In the genomic region with DNA sequence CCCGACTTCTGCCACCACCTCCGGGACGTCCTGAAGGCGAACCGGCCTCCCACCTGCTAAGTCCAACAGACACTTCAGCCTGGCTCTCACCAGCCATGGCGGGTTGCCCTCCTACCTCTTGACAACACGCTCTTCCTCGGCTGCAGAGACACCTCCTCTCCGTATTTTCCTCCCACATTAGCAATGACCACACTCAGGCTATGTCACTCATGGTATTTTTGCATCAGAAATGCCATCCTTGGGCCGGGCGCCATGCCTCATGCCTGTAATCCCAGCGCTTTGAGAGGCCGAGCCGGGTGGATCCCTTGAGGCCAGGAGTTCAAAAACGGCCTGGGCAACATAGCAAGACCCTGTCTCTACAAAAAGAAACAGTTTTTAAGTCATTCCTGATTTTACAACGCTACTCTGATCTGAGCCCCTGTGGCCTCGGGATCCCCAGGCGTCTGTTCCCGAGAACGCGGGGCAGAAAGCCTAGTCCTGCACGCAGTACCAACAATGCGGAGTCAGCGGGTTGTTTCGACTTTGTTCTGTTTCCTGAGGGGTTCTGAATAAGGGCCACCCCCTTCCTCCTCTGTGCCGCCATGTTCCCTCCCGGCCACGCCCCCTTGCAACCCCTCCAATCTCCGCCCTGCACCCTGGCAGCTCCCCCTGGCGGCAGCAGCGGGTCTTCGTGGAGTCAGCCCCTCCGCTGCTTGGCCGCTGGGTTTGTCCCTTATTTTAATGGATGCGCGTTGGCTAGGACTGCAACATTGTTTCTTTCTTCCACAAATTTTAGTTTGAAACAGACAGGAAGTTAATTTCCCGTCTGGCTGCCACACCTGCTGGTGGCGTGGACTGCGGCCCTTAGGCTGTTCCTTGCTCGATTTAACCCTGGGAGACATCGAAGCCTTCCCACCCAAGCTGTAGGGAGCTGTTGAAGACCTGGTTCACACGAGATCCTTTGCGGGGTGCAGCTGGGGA, we compare ENCODE assay signal across 8 cellular contexts. TPM values are rescaled to one million over a fixed set of nuclear protein-coding genes. Genes with fewer than 3 reads are reported as not detected.
A peak's percentile ranks its signal among the peaks of the same experiment; 100 is the strongest.
DNase-seq lines count a peak whose midpoint lies in the region; FAIRE-seq and TF ChIP-seq lines count a peak whose summit lies in the region.

No MANE protein-coding gene starts in this region.

- peak; percentile 84 for TF ChIP-seq POLR2A in endothelial cell of umbilical vein (IDR thresholded peaks at IDR 0.05; ENCODE audit: low read depth, low read length)

- POLR2A ChIA-PET in endothelial cell of umbilical vein (lab: Charles Lee), result no interaction called here

- DNase-seq in HFFc6 (no peak), NCI-H82 treated with DMSO at 0.1 percent for 48 hours (lab: John Stamatoyannopoulos, UW; ENCODE audit: unreplicated experiment) (peak; percentile 60), endothelial cell of umbilical vein (ENCODE audit: low read depth, low spot score) (peak; percentile 90), RKO (ENCODE audit: low spot score) (no peak)
- DNase-seq in activated CD8-positive, alpha-beta memory T cell treated with anti-CD3 and anti-CD28 coated beads for 48 hours (ENCODE audit: low read depth in 2 of 3, low spot score in 2 of 3), result peak; percentile 85 to 94 (median 93)
- peak; percentile 87 for DNase-seq in stimulated activated CD8-positive, alpha-beta memory T cell treated with anti-CD3 and anti-CD28 coated beads, Interleukin-7, amount 100 ng/mL, for 24 hours (ENCODE audit: low read depth)

- intact Hi-C loops in endothelial cell of umbilical vein (cut with micrococcal nuclease), result loop anchor here (1.0 kb wide), 2 partner anchors 9 to 176 kb away; a partner anchor contains a TSS

- dilution Hi-C loops in endothelial cell of umbilical vein (cut with MboI; ENCODE audit: extremely low pct_ligation_motif_present, low sequenced_read_pairs), result no loop called here

- no peaks in the 10 kb centered on the region for H3K27me3 ChIP-seq in endothelial cell of umbilical vein (ENCODE audit: control insufficient read depth in 2 of 2, insufficient read depth in 2 of 2, low read length in 2 of 2)
- no peaks in the 10 kb centered on the region for H3K27me3 ChIP-seq in mucosa of stomach (ENCODE audit: control insufficient read depth, insufficient read depth, low read length)

- CTCF ChIA-PET in endothelial cell of umbilical vein (lab: Charles Lee), result interaction anchor here (0.6 to 1.8 kb wide), 9 partner anchors 9 to 297 kb away, joined by 3 to 8 read pairs (median 4); a partner anchor contains a TSS

- peak; percentile 96 for FAIRE-seq in endothelial cell of umbilical vein (lab: Jason Lieb, UNC)

- no peaks in the 10 kb centered on the region for H3K36me3 Mint-ChIP-seq in HFFc6 (ENCODE audit: low read depth)

- H3K27me3 Mint-ChIP-seq in HFFc6 (ENCODE audit: insufficient read depth), result peaks cover 3% of the 10 kb centered on the region

- H3K9ac ChIP-seq in ES-I3 (ENCODE audit: low read depth, low read length), result peak overlapping the region; percentile 77; the same call in 1 of the 2 replicates
- H3K9ac ChIP-seq in endothelial cell of umbilical vein (replicated peaks; ENCODE audit: extremely low read depth, insufficient read depth, low read length), result peak overlapping the region; percentile 48
- peak overlapping the region; percentile 29 for H3K9ac ChIP-seq in mucosa of stomach (ENCODE audit: low read length)

- TF ChIP-seq CTCF in HFFc6 (IDR thresholded peaks at IDR 0.05), result peak; percentile 74
- TF ChIP-seq CTCF in endothelial cell of umbilical vein (IDR thresholded peaks at IDR 0.05; ENCODE audit: extremely low read depth in 1 of 2, insufficient read depth in 1 of 2, low read depth in 1 of 2, low read length in 2 of 2), result peak; percentile 98 to 99

- no peak overlapping the region for H3K27ac Mint-ChIP-seq in HFFc6

- H3K9me3 ChIP-seq in ES-I3 (ENCODE audit: control insufficient read depth, insufficient read depth, low read length) (no peaks in the 10 kb centered on the region), endothelial cell of umbilical vein (replicated peaks; ENCODE audit: control insufficient read depth, insufficient read depth, low read length) (no peaks in the 10 kb centered on the region), mucosa of stomach (ENCODE audit: control insufficient read depth, low read length) (no peaks in the 10 kb centered on the region)

- BruUV-seq in endothelial cell of umbilical vein (replicated peaks; lab: Mats Ljungman, UMichigan), result TSS peak; percentile 52

- H3K4me1 Mint-ChIP-seq in HFFc6 (ENCODE audit: low read depth), result no peaks in the 10 kb centered on the region

- no peaks in the 10 kb centered on the region for H3K79me2 ChIP-seq in endothelial cell of umbilical vein (ENCODE audit: control insufficient read depth, insufficient read depth, low read length)

- H3K36me3 ChIP-seq in ES-I3 (ENCODE audit: insufficient read depth, low read length), result no peaks in the 10 kb centered on the region
- peaks cover 0 to under 1% of the 10 kb centered on the region in 2 experiments for H3K36me3 ChIP-seq in endothelial cell of umbilical vein (ENCODE audit: control insufficient read depth in 2 of 2, extremely low read depth in 1 of 2, insufficient read depth in 2 of 2, low read length in 2 of 2)
- H3K36me3 ChIP-seq in mucosa of stomach (ENCODE audit: control insufficient read depth, insufficient read depth, low read length), result no peaks in the 10 kb centered on the region

- H3K4me3 ChIP-seq in endothelial cell of umbilical vein (replicated peaks in 1 of 3; ENCODE audit: insufficient read depth in 1 of 3, low read depth in 1 of 3, low read length in 3 of 3), result peak overlapping the region in 2 of 3 experiments; percentile 21 to 47
- H3K4me3 ChIP-seq in mucosa of stomach (ENCODE audit: low read length), result peak overlapping the region; percentile 36

- H3K4me1 ChIP-seq in ES-I3 (ENCODE audit: insufficient read depth, low read length) (no peaks in the 10 kb centered on the region), endothelial cell of umbilical vein (ENCODE audit: control insufficient read depth, extremely low read depth, insufficient read depth, low read length) (peaks cover 3% of the 10 kb centered on the region), mucosa of stomach (ENCODE audit: control insufficient read depth, insufficient read depth, low read length) (no peaks in the 10 kb centered on the region)

- H3K4me2 ChIP-seq in endothelial cell of umbilical vein (ENCODE audit: insufficient read depth, low read length), result peak overlapping the region; percentile 50

- no peak overlapping the region for H3K4me3 Mint-ChIP-seq in HFFc6

- peak overlapping the region; percentile 82 for H2AFZ ChIP-seq in endothelial cell of umbilical vein (ENCODE audit: low read depth, low read length)

- H3K9me1 ChIP-seq in endothelial cell of umbilical vein (replicated peaks; ENCODE audit: control insufficient read depth, extremely low read depth, insufficient read depth, low read length), result no peaks in the 10 kb centered on the region

- H3K9me3 Mint-ChIP-seq in HFFc6, result no peaks in the 10 kb centered on the region

- no peaks in the 10 kb centered on the region for H4K20me1 ChIP-seq in endothelial cell of umbilical vein (replicated peaks; ENCODE audit: control insufficient read depth, extremely low read depth, insufficient read depth, low read length)

- H3K27ac ChIP-seq in endothelial cell of umbilical vein (ENCODE audit: insufficient read depth, low read depth, low read length), result peak overlapping the region; percentile 16

TF ChIP-seq in endothelial cell of umbilical vein, 7 proteins besides CTCF, POLR2A, EP300 and RAD21:
- no peak for TF ChIP-seq FOS (IDR thresholded peaks at IDR 0.05; ENCODE audit: borderline replicate concordance, insufficient read depth, low read length)
- TF ChIP-seq POLR2AphosphoS5 (IDR thresholded peaks at IDR 0.05; ENCODE audit: insufficient read depth, low read depth, low read length), result peak; percentile 34
TF ChIP-seq in endothelial cell of umbilical vein: peak in this region for 1.

RNA-seq across cellular contexts. Expression of a gene that starts 9.7 kb away (rescaled TPM):
- total RNA-seq in HFFc6 (2021; fragmentation: NEBNext Ultra II Directional; extraction: Animal tissue kit (Norgen Biotek cat#: 25700)), result 10 to 100 TPM; 14.3 to 20.8 (median 18.0) TPM
- 20.6 and 31.8 TPM in 2 replicates for total RNA-seq in endothelial cell of umbilical vein
- 37.6 and 40.6 TPM in 2 replicates for polyA plus RNA-seq in endothelial cell of umbilical vein
- 50.2 and 51.2 TPM in 2 replicates for polyA plus RNA-seq in endothelial cell of umbilical vein (2011; cell fraction: cytosol; rRNA removed)
- polyA plus RNA-seq in endothelial cell of umbilical vein (2011; cell fraction: nucleus; rRNA removed), result 53.1 and 54.8 TPM in 2 replicates
- polyA plus RNA-seq in endothelial cell of umbilical vein (2012), result 39.6 and 42.2 TPM in 2 replicates
- 19.3 and 19.8 TPM in 2 replicates for polyA minus RNA-seq in endothelial cell of umbilical vein
- 12.5 TPM for polyA minus RNA-seq in endothelial cell of umbilical vein (2011; cell fraction: cytosol; rRNA and poly(A)+ RNA removed)
- polyA minus RNA-seq in endothelial cell of umbilical vein (2011; cell fraction: nucleus; rRNA and poly(A)+ RNA removed), result 19.7 and 23.8 TPM in 2 replicates

Comparison
In these comparisons a context has a peak if more than half of its experiments do, and no peak if none do; other contexts are left out.
1. DNase-seq: peak in NCI-H82 treated with DMSO at 0.1 percent for 48 hours (single experiment), activated CD8-positive, alpha-beta memory T cell treated with anti-CD3 and anti-CD28 coated beads for 48 hours (3 of 3), endothelial cell of umbilical vein (single experiment) and stimulated activated CD8-positive, alpha-beta memory T cell treated with anti-CD3 and anti-CD28 coated beads, Interleukin-7, amount 100 ng/mL, for 24 hours (single experiment); none in HFFc6 (single experiment) and RKO (single experiment).
2. Peak in every context shown above with its lines, with median percentiles within 50 percentile points of each other: H3K9ac ChIP-seq.